ENCODE assay signal across 8 cellular contexts in genomic region chr2:177906041-177906718, GRCh38.
A peak's percentile ranks its signal among the peaks of the same experiment; 100 is the strongest.
DNase-seq lines count a peak whose midpoint lies in the region; ATAC-seq lines count a peak whose summit lies in the region.

No MANE protein-coding gene starts in this region.

- no peaks in the 10 kb centered on the region for H3K27me3 Mint-ChIP-seq in activated CD4-positive, alpha-beta T cell treated with anti-CD3 and anti-CD28 coated beads, Interleukin-2, amount 10 ng/mL, durations not matched to agents 7 days and 5 days
- H3K27me3 Mint-ChIP-seq in stimulated activated memory B cell treated with anti-CD40 and anti-IgM and Interleukin-4, amounts not matched to agents 10 μg/mL and 1 μg/mL and 100 μg/mL, for 72 hours = peaks cover 17% of the 10 kb centered on the region

- CTCF ChIA-PET in activated CD4-positive, alpha-beta T cell treated with anti-CD3 and anti-CD28 coated beads, Interleukin-2, amount 10 ng/mL, durations not matched to agents 7 days and 5 days (lab: Charles Lee) = interaction anchor here (0.8 kb wide), 1 partner anchor 139 kb away, joined by 3 read pairs; no protein-coding TSS in a partner anchor

- H3K4me3 Mint-ChIP-seq in activated CD4-positive, alpha-beta T cell treated with anti-CD3 and anti-CD28 coated beads, Interleukin-2, amount 10 ng/mL, durations not matched to agents 7 days and 5 days = no peak overlapping the region
- no peak overlapping the region for H3K4me3 Mint-ChIP-seq in stimulated activated memory B cell treated with anti-CD40 and anti-IgM and Interleukin-4, amounts not matched to agents 10 μg/mL and 1 μg/mL and 100 μg/mL, for 72 hours

- peak; percentile 97 for ATAC-seq in GM19035 (IDR thresholded peaks at IDR 0.05; ENCODE audit: unreplicated experiment)
- peak; percentile 84 for ATAC-seq in HG03139 (IDR thresholded peaks at IDR 0.05; ENCODE audit: unreplicated experiment)
- ATAC-seq in stimulated activated memory B cell treated with anti-CD40 and anti-IgM and Interleukin-4, amounts not matched to agents 10 μg/mL and 1 μg/mL and 100 μg/mL, for 72 hours = peak; percentile 69

- POLR2A ChIA-PET in activated CD4-positive, alpha-beta T cell treated with anti-CD3 and anti-CD28 coated beads, Interleukin-2, amount 10 ng/mL, durations not matched to agents 7 days and 5 days (lab: Charles Lee) = no interaction called here

- peaks cover 12% of the 10 kb centered on the region for H3K4me1 Mint-ChIP-seq in activated CD4-positive, alpha-beta T cell treated with anti-CD3 and anti-CD28 coated beads, Interleukin-2, amount 10 ng/mL, durations not matched to agents 7 days and 5 days
- no peaks in the 10 kb centered on the region for H3K4me1 Mint-ChIP-seq in stimulated activated memory B cell treated with anti-CD40 and anti-IgM and Interleukin-4, amounts not matched to agents 10 μg/mL and 1 μg/mL and 100 μg/mL, for 72 hours

- DNase-seq in C1 segment of cervical spinal cord (lab: John Stamatoyannopoulos, UW) (peak in 9 of 14 donors; percentile 1 to 43 (median 12)), NCI-H2196 treated with DMSO at 0.1 percent for 48 hours (lab: John Stamatoyannopoulos, UW; ENCODE audit: unreplicated experiment) (peak; percentile 46), myocyte (ENCODE audit: low read depth) (peak; percentile 49)
- DNase-seq in activated CD4-positive, alpha-beta T cell treated with anti-CD3 and anti-CD28 coated beads, Interleukin-2, amount 10 ng/mL, durations not matched to agents 7 days and 5 days = peak; percentile 69
- peak; percentile 25 for DNase-seq in effector CD8-positive, alpha-beta T cell (lab: John Stamatoyannopoulos, UW)

- H3K27ac Mint-ChIP-seq in activated CD4-positive, alpha-beta T cell treated with anti-CD3 and anti-CD28 coated beads, Interleukin-2, amount 10 ng/mL, durations not matched to agents 7 days and 5 days = no peak overlapping the region
- H3K27ac Mint-ChIP-seq in stimulated activated memory B cell treated with anti-CD40 and anti-IgM and Interleukin-4, amounts not matched to agents 10 μg/mL and 1 μg/mL and 100 μg/mL, for 72 hours = no peak overlapping the region

- H3K9me3 Mint-ChIP-seq in activated CD4-positive, alpha-beta T cell treated with anti-CD3 and anti-CD28 coated beads, Interleukin-2, amount 10 ng/mL, durations not matched to agents 7 days and 5 days = no peaks in the 10 kb centered on the region
- H3K9me3 Mint-ChIP-seq in stimulated activated memory B cell treated with anti-CD40 and anti-IgM and Interleukin-4, amounts not matched to agents 10 μg/mL and 1 μg/mL and 100 μg/mL, for 72 hours = no peaks in the 10 kb centered on the region

- no peaks in the 10 kb centered on the region for H3K36me3 Mint-ChIP-seq in activated CD4-positive, alpha-beta T cell treated with anti-CD3 and anti-CD28 coated beads, Interleukin-2, amount 10 ng/mL, durations not matched to agents 7 days and 5 days (ENCODE audit: low read depth)
- H3K36me3 Mint-ChIP-seq in stimulated activated memory B cell treated with anti-CD40 and anti-IgM and Interleukin-4, amounts not matched to agents 10 μg/mL and 1 μg/mL and 100 μg/mL, for 72 hours = no peaks in the 10 kb centered on the region

Comparison
In these comparisons a context has a peak if more than half of its experiments do, and no peak if none do; other contexts are left out.
1. Peak in every context shown above with its lines: DNase-seq and ATAC-seq.
2. DNase-seq: peak in every context shown above with its lines; median percentile 69 in activated CD4-positive, alpha-beta T cell treated with anti-CD3 and anti-CD28 coated beads, Interleukin-2, amount 10 ng/mL, durations not matched to agents 7 days and 5 days; 49 in myocyte; 46 in NCI-H2196 treated with DMSO at 0.1 percent for 48 hours; 25 in effector CD8-positive, alpha-beta T cell; 12 in C1 segment of cervical spinal cord.